In the genomic region with DNA sequence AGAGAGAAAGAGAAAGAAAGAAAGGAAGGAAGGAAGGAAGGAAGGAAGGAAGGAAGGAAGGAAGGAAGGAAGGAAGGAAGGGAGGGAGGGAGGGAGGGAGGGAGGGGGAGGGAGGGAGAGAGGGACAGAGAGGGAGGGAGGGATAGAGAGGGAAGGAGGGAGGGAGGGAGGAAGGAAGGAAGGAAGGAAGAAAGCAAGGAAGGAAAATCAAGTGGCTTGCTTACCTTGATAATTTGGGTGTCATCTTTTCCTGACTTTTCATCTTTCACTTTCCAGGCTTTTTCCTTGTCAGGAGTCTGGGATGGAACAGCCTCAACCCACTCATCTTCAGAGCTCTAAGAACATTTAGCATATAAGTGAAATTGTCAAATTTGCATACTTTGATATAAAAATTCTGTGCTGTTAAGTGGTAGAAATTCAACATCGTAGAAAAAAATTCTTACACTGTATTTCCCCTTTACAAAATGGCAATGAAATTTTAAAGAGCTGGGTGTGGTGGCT, we compare ENCODE assay signal across 22 cellular contexts. TPM values are rescaled to one million over a fixed set of nuclear protein-coding genes. Genes with fewer than 3 reads are reported as not detected.
DNase-seq lines count a peak whose midpoint lies in the region; ATAC-seq and TF ChIP-seq lines count a peak whose summit lies in the region.
"Had no signal": no experiment of that assay in that cellular context is flagged by ENCODE, and none has a peak within 500 bp of the region (broad histone marks: within the 10 kb centered on the region; RNA-seq: fewer than 3 reads in every experiment).

No MANE protein-coding gene starts in this region.

- no peaks in the 10 kb centered on the region for H3K9me3 ChIP-seq in T-helper 17 cell (ENCODE audit: control insufficient read depth, low read length, poor library complexity, severe bottlenecking)
- H3K9me3 ChIP-seq in BE2C: no peaks in the 10 kb centered on the region

- H3K9me3 Mint-ChIP-seq in activated naive CD8-positive, alpha-beta T cell treated with anti-CD3 and anti-CD28 coated beads for 36 hours: no peaks in the 10 kb centered on the region
- no peaks in the 10 kb centered on the region for H3K9me3 Mint-ChIP-seq in activated naive CD8-positive, alpha-beta T cell treated with anti-CD3 and anti-CD28 coated beads, Interleukin-2, amount 50 U/mL, for 24 hours
- H3K9me3 Mint-ChIP-seq: CD14-positive monocyte; CD8-positive, alpha-beta memory T cell had no signal

- no peaks in the 10 kb centered on the region for H3K4me1 ChIP-seq in BE2C
- H3K4me1 ChIP-seq: BLaER1 treated with 17β-estradiol and CSF1 and Interleukin-3, amounts not matched to agents 10 nM and 100 nM had no signal

- peaks cover 20% of the 10 kb centered on the region; the same call in 1 of the 2 replicates for H3K36me3 ChIP-seq in BE2C

- H3K36me3 Mint-ChIP-seq in activated naive CD8-positive, alpha-beta T cell treated with anti-CD3 and anti-CD28 coated beads for 36 hours: peaks cover 46% of the 10 kb centered on the region
- peaks cover 53% of the 10 kb centered on the region for H3K36me3 Mint-ChIP-seq in activated naive CD8-positive, alpha-beta T cell treated with anti-CD3 and anti-CD28 coated beads, Interleukin-2, amount 50 U/mL, for 24 hours (ENCODE audit: low read depth)
- H3K36me3 Mint-ChIP-seq in T-helper 17 cell (ENCODE audit: low read depth): peaks cover 29% of the 10 kb centered on the region

- TF ChIP-seq CTCF in C4-2B (conservative IDR thresholded peaks at IDR 0.05) (no peak), BE2C (IDR thresholded peaks at IDR 0.05; ENCODE audit: low read depth, low read length) (no peak)

- no peak for ATAC-seq in activated naive CD8-positive, alpha-beta T cell treated with anti-CD3 and anti-CD28 coated beads, Interleukin-2, amount 50 U/mL, for 24 hours
- no peak for ATAC-seq in T-helper 17 cell
- ATAC-seq: GM12878 had no signal

- peak overlapping the region; percentile 57; the same call in 1 of the 2 replicates for H3K27ac ChIP-seq in C4-2B
- H3K27ac ChIP-seq: BLaER1 treated with 17β-estradiol and CSF1 and Interleukin-3, amounts not matched to agents 10 nM and 100 nM had no signal

- no peak overlapping the region for H3K4me3 Mint-ChIP-seq in activated naive CD8-positive, alpha-beta T cell treated with anti-CD3 and anti-CD28 coated beads for 36 hours
- no peak overlapping the region for H3K4me3 Mint-ChIP-seq in activated naive CD8-positive, alpha-beta T cell treated with anti-CD3 and anti-CD28 coated beads, Interleukin-2, amount 50 U/mL, for 24 hours
- H3K4me3 Mint-ChIP-seq in T-helper 17 cell: no peak overlapping the region
- H3K4me3 Mint-ChIP-seq: CD14-positive monocyte; CD4-positive, alpha-beta memory T cell; CD4-positive, CD25-positive, alpha-beta regulatory T cell had no signal

- no peak for DNase-seq in activated naive CD8-positive, alpha-beta T cell treated with anti-CD3 and anti-CD28 coated beads for 36 hours
- no peak for DNase-seq in activated naive CD8-positive, alpha-beta T cell treated with anti-CD3 and anti-CD28 coated beads, Interleukin-2, amount 50 U/mL, for 24 hours
- DNase-seq in T-helper 17 cell (no peak), BE2C (no peak)
- DNase-seq in activated CD4-positive, alpha-beta T cell treated with anti-CD3 and anti-CD28 coated beads, Interleukin-2, amount 50 U/mL, for 48 hours: no peak
- DNase-seq: 8988T; ACHN; CD4-positive, alpha-beta memory T cell; CD4-positive, CD25-positive, alpha-beta regulatory T cell; CD8-positive, alpha-beta memory T cell; COR-L47; DMS 273 treated with DMSO at 0.1 percent for 48 hours; DMS153; DMS53; DMS79; DND-41; EL; GDM1 had no signal

- H3K4me1 Mint-ChIP-seq in activated naive CD8-positive, alpha-beta T cell treated with anti-CD3 and anti-CD28 coated beads for 36 hours: peaks cover 26% of the 10 kb centered on the region
- H3K4me1 Mint-ChIP-seq in activated naive CD8-positive, alpha-beta T cell treated with anti-CD3 and anti-CD28 coated beads, Interleukin-2, amount 50 U/mL, for 24 hours: peaks cover 13% of the 10 kb centered on the region
- peaks cover 33% of the 10 kb centered on the region for H3K4me1 Mint-ChIP-seq in T-helper 17 cell
- H3K4me1 Mint-ChIP-seq: CD14-positive monocyte had no signal

- H3K27me3 Mint-ChIP-seq in activated naive CD8-positive, alpha-beta T cell treated with anti-CD3 and anti-CD28 coated beads for 36 hours: no peaks in the 10 kb centered on the region
- H3K27me3 Mint-ChIP-seq in activated naive CD8-positive, alpha-beta T cell treated with anti-CD3 and anti-CD28 coated beads, Interleukin-2, amount 50 U/mL, for 24 hours: no peaks in the 10 kb centered on the region
- H3K27me3 Mint-ChIP-seq in T-helper 17 cell: no peaks in the 10 kb centered on the region
- H3K27me3 Mint-ChIP-seq: CD4-positive, alpha-beta memory T cell; CD4-positive, CD25-positive, alpha-beta regulatory T cell; CD8-positive, alpha-beta memory T cell had no signal

- H3K4me3 ChIP-seq in BE2C (ENCODE audit: low read depth, low read length): no peak overlapping the region
- H3K4me3 ChIP-seq: BLaER1 treated with 17β-estradiol and CSF1 and Interleukin-3, amounts not matched to agents 10 nM and 100 nM; GM12878 had no signal

- peak overlapping the region; percentile 21 for H3K27ac Mint-ChIP-seq in activated naive CD8-positive, alpha-beta T cell treated with anti-CD3 and anti-CD28 coated beads for 36 hours
- no peak overlapping the region for H3K27ac Mint-ChIP-seq in activated naive CD8-positive, alpha-beta T cell treated with anti-CD3 and anti-CD28 coated beads, Interleukin-2, amount 50 U/mL, for 24 hours
- H3K27ac Mint-ChIP-seq in T-helper 17 cell: peak overlapping the region; percentile 76
- H3K27ac Mint-ChIP-seq: CD4-positive, CD25-positive, alpha-beta regulatory T cell had no signal

- no peaks in the 10 kb centered on the region for H3K27me3 ChIP-seq in BE2C
- H3K27me3 ChIP-seq: BLaER1 treated with 17β-estradiol and CSF1 and Interleukin-3, amounts not matched to agents 10 nM and 100 nM had no signal

RNA-seq across cellular contexts. Expression of gene CWF19L2, which starts 14.9 kb away (rescaled TPM):
- total RNA-seq in activated naive CD8-positive, alpha-beta T cell treated with anti-CD3 and anti-CD28 coated beads for 36 hours: 10 to 100 TPM; 12.8 to 13.5 TPM
- total RNA-seq in T-helper 17 cell: 10 to 100 TPM; 22.4 to 24.2 TPM
- 3.6 TPM for polyA plus RNA-seq in BE2C (2012; ENCODE audit: insufficient read depth, insufficient read length, low read depth)
